ENCODE assay signal across 13 cellular contexts in genomic region chr12:71465794-71466193, GRCh38. TPM values are rescaled to one million over a fixed set of nuclear protein-coding genes. Genes with fewer than 3 reads are reported as not detected.
"Had no signal": no experiment of that assay in that cellular context is flagged by ENCODE, and none has a peak within 500 bp of the region (broad histone marks: within the 10 kb centered on the region; RNA-seq: fewer than 3 reads in every experiment).

No MANE protein-coding gene starts in this region.

- ATAC-seq: pancreas had no signal

- DNase-seq: activated effector memory CD4-positive, alpha-beta T cell treated with anti-CD3 and anti-CD28 coated beads, Interleukin-2, amount 50 U/mL, for 16 hours; activated T-cell treated with anti-CD3 and anti-CD28 coated beads, Interleukin-2, amount 50 U/mL, for 1 hour; brain microvascular endothelial cell; cerebellar nuclear complex; hypothalamus; pancreas; stimulated activated CD4-positive, alpha-beta T cell treated with anti-CD3 and anti-CD28 coated beads, Interleukin-2, amount 100 ng/mL, for 48 hours; stimulated activated naive CD4-positive, alpha-beta T cell treated with Interleukin-2 at 50 U/mL for 16 hours; trophoblast cell had no signal

- H3K27ac Mint-ChIP-seq: activated naive CD8-positive, alpha-beta T cell; dendritic cell treated with granulocyte-macrophage colony-stimulating factor and Interleukin-4, amounts not matched to agents 40 ng/mL and 50 ng/mL, for 4 days had no signal

- H3K36me3 Mint-ChIP-seq: activated naive CD8-positive, alpha-beta T cell had no signal

- H3K27me3 Mint-ChIP-seq: dendritic cell treated with granulocyte-macrophage colony-stimulating factor and Interleukin-4, amounts not matched to agents 40 ng/mL and 50 ng/mL, for 4 days had no signal

- H3K9me3 Mint-ChIP-seq: dendritic cell treated with granulocyte-macrophage colony-stimulating factor and Interleukin-4, amounts not matched to agents 40 ng/mL and 50 ng/mL, for 4 days had no signal

- H3K4me3 Mint-ChIP-seq: activated naive CD8-positive, alpha-beta T cell; dendritic cell treated with granulocyte-macrophage colony-stimulating factor and Interleukin-4, amounts not matched to agents 40 ng/mL and 50 ng/mL, for 4 days had no signal

RNA-seq across cellular contexts. Expression of gene LGR5, which starts 26.2 kb away (rescaled TPM):
- total RNA-seq: epithelial cell of proximal tubule, glomerular endothelial cell had no signal
